26 cellular contexts compared by ENCODE assay signal in genomic region chr19:7739801-7740659, GRCh38. TPM values are rescaled to one million over a fixed set of nuclear protein-coding genes. Genes with fewer than 3 reads are reported as not detected.
DNase-seq lines count a peak whose midpoint lies in the region; ATAC-seq and TF ChIP-seq lines count a peak whose summit lies in the region.
"Had no signal": no experiment of that assay in that cellular context is flagged by ENCODE, and none has a peak within 500 bp of the region (broad histone marks: within the 10 kb centered on the region; RNA-seq: fewer than 3 reads in every experiment).

No MANE protein-coding gene starts in this region.

- H3K4me3 ChIP-seq in A673 (ENCODE audit: low read depth, low read length, poor library complexity, severe bottlenecking), result no peak overlapping the region
- H3K4me3 ChIP-seq: cardiac muscle cell, HAP-1, lung, SK-N-MC had no signal

- H3K4me1 ChIP-seq in A673 (ENCODE audit: insufficient read depth, low read length, poor library complexity, severe bottlenecking), result no peaks in the 10 kb centered on the region
- H3K4me1 ChIP-seq: HAP-1 had no signal

- intact Hi-C loops in A673 (cut with micrococcal nuclease; ENCODE audit: unreplicated experiment), result no loop called here

- no peak for ATAC-seq in stimulated activated memory B cell treated with anti-CD40 and anti-IgM and Interleukin-4, amounts not matched to agents 10 μg/mL and 1 μg/mL and 100 μg/mL, for 72 hours
- ATAC-seq: activated CD8-positive, alpha-beta memory T cell treated with anti-CD3 and anti-CD28 coated beads, Interleukin-2, amount 10 ng/mL, durations not matched to agents 7 days and 5 days had no signal

- no peak overlapping the region for H3K27ac Mint-ChIP-seq in chondrocyte (ENCODE audit: unreplicated experiment)
- peak overlapping the region; percentile 2 for H3K27ac Mint-ChIP-seq in stimulated activated memory B cell treated with anti-CD40 and anti-IgM and Interleukin-4, amounts not matched to agents 10 μg/mL and 1 μg/mL and 100 μg/mL, for 72 hours
- H3K27ac Mint-ChIP-seq: activated CD8-positive, alpha-beta memory T cell treated with anti-CD3 and anti-CD28 coated beads, Interleukin-2, amount 10 ng/mL, durations not matched to agents 7 days and 5 days; progenitor cell of endocrine pancreas had no signal

- BruUV-seq in A673 (replicated peaks; lab: Mats Ljungman, UMichigan), result no TSS peak

- no peak overlapping the region for H3K27ac ChIP-seq in A673 (ENCODE audit: low read depth, low read length, poor library complexity, severe bottlenecking)
- H3K27ac ChIP-seq: 22Rv1, cardiac muscle cell, SK-N-MC had no signal

- no peaks in the 10 kb centered on the region for H3K4me1 Mint-ChIP-seq in chondrocyte (ENCODE audit: low read depth)
- H3K4me1 Mint-ChIP-seq in stimulated activated memory B cell treated with anti-CD40 and anti-IgM and Interleukin-4, amounts not matched to agents 10 μg/mL and 1 μg/mL and 100 μg/mL, for 72 hours, result peaks cover 62% of the 10 kb centered on the region
- H3K4me1 Mint-ChIP-seq: activated CD8-positive, alpha-beta memory T cell treated with anti-CD3 and anti-CD28 coated beads, Interleukin-2, amount 10 ng/mL, durations not matched to agents 7 days and 5 days; neural crest cell had no signal

- no peak for TF ChIP-seq CTCF in chondrocyte (IDR thresholded peaks at IDR 0.05)
- TF ChIP-seq CTCF in A673 (conservative IDR thresholded peaks at IDR 0.05; ENCODE audit: low read depth, low read length), result no peak

- H3K27me3 ChIP-seq in A673 (replicated peaks; ENCODE audit: insufficient read depth, low read depth, low read length, poor library complexity), result peaks cover 43% of the 10 kb centered on the region

- H3K36me3 ChIP-seq in A673 (ENCODE audit: insufficient read depth, low read length, poor library complexity, severe bottlenecking), result no peaks in the 10 kb centered on the region
- H3K36me3 ChIP-seq: cardiac muscle cell, HAP-1 had no signal

- DNase-seq in NOMO-1 (lab: John Stamatoyannopoulos, UW; ENCODE audit: unreplicated experiment in 2 of 2) (peak; percentile 25 to 64), NOMO-1 treated with dmso at 0.1 percent for 144 hours (lab: John Stamatoyannopoulos, UW; ENCODE audit: unreplicated experiment) (no peak), MV-4-11 (lab: John Stamatoyannopoulos, UW) (peak; percentile 83), chondrocyte (ENCODE audit: low spot score) (peak; percentile 29), AML-193 (lab: John Stamatoyannopoulos, UW) (no peak), A673 (ENCODE audit: low spot score) (no peak)
- DNase-seq in activated CD4-positive, alpha-beta T cell treated with anti-CD3 and anti-CD28 coated beads, Interleukin-2, amount 50 U/mL, for 4 hours, result no peak
- DNase-seq: activated CD4-positive, alpha-beta T cell treated with anti-CD3 and anti-CD28 coated beads for 48 hours; activated CD8-positive, alpha-beta memory T cell treated with anti-CD3 and anti-CD28 coated beads, Interleukin-2, amount 10 ng/mL, durations not matched to agents 7 days and 5 days; COR-L47; dermis blood vessel endothelial cell; NCI-H510A treated with DMSO at 0.1 percent for 48 hours; RPMI8226; stimulated activated CD8-positive, alpha-beta memory T cell treated with anti-CD3 and anti-CD28 coated beads, Interleukin-4, amount 100 ng/mL, for 48 hours; T-helper 2 cell had no signal

- H3K9me3 ChIP-seq in A673 (ENCODE audit: low read depth, low read length, poor library complexity, severe bottlenecking), result no peaks in the 10 kb centered on the region
- H3K9me3 ChIP-seq: HAP-1 had no signal

- H3K4me3 Mint-ChIP-seq in chondrocyte (ENCODE audit: unreplicated experiment), result no peak overlapping the region
- no peak overlapping the region for H3K4me3 Mint-ChIP-seq in stimulated activated memory B cell treated with anti-CD40 and anti-IgM and Interleukin-4, amounts not matched to agents 10 μg/mL and 1 μg/mL and 100 μg/mL, for 72 hours
- H3K4me3 Mint-ChIP-seq: activated CD8-positive, alpha-beta memory T cell treated with anti-CD3 and anti-CD28 coated beads, Interleukin-2, amount 10 ng/mL, durations not matched to agents 7 days and 5 days; activated naive CD4-positive, alpha-beta T cell treated with anti-CD3 and anti-CD28 coated beads, Interleukin-2, amount 50 U/mL, for 24 hours; neural crest cell had no signal

- no peaks in the 10 kb centered on the region for H3K9me3 Mint-ChIP-seq in chondrocyte (ENCODE audit: low read depth)
- H3K9me3 Mint-ChIP-seq in stimulated activated memory B cell treated with anti-CD40 and anti-IgM and Interleukin-4, amounts not matched to agents 10 μg/mL and 1 μg/mL and 100 μg/mL, for 72 hours, result peaks cover 3% of the 10 kb centered on the region
- H3K9me3 Mint-ChIP-seq: activated naive CD4-positive, alpha-beta T cell treated with anti-CD3 and anti-CD28 coated beads, Interleukin-2, amount 50 U/mL, for 24 hours; neural crest cell had no signal

- POLR2A ChIA-PET in A673 (lab: Charles Lee; ENCODE audit: low non-redundant PET), result no interaction called here

- CTCF ChIA-PET in A673 (lab: Charles Lee), result interaction anchor here (0.6 kb wide), 1 partner anchor 22 kb away, joined by 5 read pairs; no protein-coding TSS in a partner anchor

- peaks cover 2% of the 10 kb centered on the region for H3K36me3 Mint-ChIP-seq in chondrocyte (ENCODE audit: low read depth)
- H3K36me3 Mint-ChIP-seq in stimulated activated memory B cell treated with anti-CD40 and anti-IgM and Interleukin-4, amounts not matched to agents 10 μg/mL and 1 μg/mL and 100 μg/mL, for 72 hours, result no peaks in the 10 kb centered on the region
- H3K36me3 Mint-ChIP-seq: activated CD8-positive, alpha-beta memory T cell treated with anti-CD3 and anti-CD28 coated beads, Interleukin-2, amount 10 ng/mL, durations not matched to agents 7 days and 5 days; activated naive CD4-positive, alpha-beta T cell treated with anti-CD3 and anti-CD28 coated beads, Interleukin-2, amount 50 U/mL, for 24 hours had no signal

- H3K27me3 Mint-ChIP-seq in chondrocyte (ENCODE audit: low read depth), result peaks cover 64% of the 10 kb centered on the region
- peaks cover 20% of the 10 kb centered on the region for H3K27me3 Mint-ChIP-seq in stimulated activated memory B cell treated with anti-CD40 and anti-IgM and Interleukin-4, amounts not matched to agents 10 μg/mL and 1 μg/mL and 100 μg/mL, for 72 hours

RNA-seq across cellular contexts. Expression of gene CD209, which starts 7.3 kb away (rescaled TPM):
- total RNA-seq in chondrocyte (not detected in 3 replicates), A673 (2021) (not detected in 2 replicates)
- total RNA-seq: activated CD8-positive, alpha-beta memory T cell treated with anti-CD3 and anti-CD28 coated beads, Interleukin-2, amount 10 ng/mL, durations not matched to agents 7 days and 5 days; cardiac muscle cell; dermis blood vessel endothelial cell; MCF 10A; neural crest cell; progenitor cell of endocrine pancreas had no signal

RNA-seq across cellular contexts. Expression of gene CLEC4G, which starts 8.1 kb away (rescaled TPM):
- total RNA-seq in chondrocyte (not detected in 3 replicates), A673 (2021) (not detected in 2 replicates)
- total RNA-seq: activated CD8-positive, alpha-beta memory T cell treated with anti-CD3 and anti-CD28 coated beads, Interleukin-2, amount 10 ng/mL, durations not matched to agents 7 days and 5 days; cardiac muscle cell; dermis blood vessel endothelial cell; MCF 10A; neural crest cell; progenitor cell of endocrine pancreas had no signal

RNA-seq across cellular contexts. Expression of gene CLEC4M, which starts 23.0 kb away (rescaled TPM):
- total RNA-seq in chondrocyte (not detected in 3 replicates), A673 (2021) (not detected in 2 replicates)
- total RNA-seq: activated CD8-positive, alpha-beta memory T cell treated with anti-CD3 and anti-CD28 coated beads, Interleukin-2, amount 10 ng/mL, durations not matched to agents 7 days and 5 days; MCF 10A; neural crest cell; ureter had no signal

RNA-seq across cellular contexts. Expression of gene FCER2, which starts 38.1 kb away (rescaled TPM):
- not detected in 3 replicates for total RNA-seq in chondrocyte
- not detected in 2 replicates for total RNA-seq in A673 (2021)
- total RNA-seq: cardiac muscle cell, dermis blood vessel endothelial cell, MCF 10A, neural crest cell, progenitor cell of endocrine pancreas, ureter had no signal

RNA-seq across cellular contexts. Expression of gene TRAPPC5, which starts 59.4 kb away (rescaled TPM):
- 94.3 to 107 TPM (median 97.2 TPM) in 3 replicates for total RNA-seq in chondrocyte
- total RNA-seq in A673 (2021), result 105 and 107 TPM in 2 replicates

Comparison
In these comparisons a context has a peak if more than half of its experiments do, and no peak if none do; other contexts are left out.
1. DNase-seq: peak in NOMO-1 (2 of 2), MV-4-11 (single experiment) and chondrocyte (single experiment); none in NOMO-1 treated with dmso at 0.1 percent for 144 hours (single experiment), activated CD4-positive, alpha-beta T cell treated with anti-CD3 and anti-CD28 coated beads, Interleukin-2, amount 50 U/mL, for 4 hours (0 of 2), AML-193 (0 of 2) and A673 (single experiment).